ENCODE assay signal across 24 cellular contexts in the genomic region with DNA sequence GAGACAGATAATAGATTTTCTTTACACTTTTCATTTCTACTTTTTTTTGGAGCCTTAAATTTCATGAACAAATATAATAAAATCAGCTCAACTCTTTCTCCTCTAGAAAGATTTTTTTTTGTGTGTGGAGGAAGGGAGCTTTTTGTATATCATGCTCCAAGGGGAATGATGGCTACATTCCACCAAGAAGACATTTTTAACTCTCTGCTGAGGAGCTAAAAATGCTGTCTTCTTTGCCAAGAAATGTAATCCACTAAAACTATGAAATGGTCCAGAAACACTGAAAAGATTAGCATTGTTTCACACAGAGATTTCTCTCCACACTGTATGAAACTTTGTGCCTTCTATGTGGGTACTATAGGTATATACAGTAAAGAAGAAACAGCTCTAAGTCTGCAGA.
"Had no signal": no experiment of that assay in that cellular context is flagged by ENCODE, and none has a peak within 500 bp of the region (broad histone marks: within the 10 kb centered on the region; RNA-seq: fewer than 3 reads in every experiment).

No MANE protein-coding gene starts in this region.

- H3K36me3 Mint-ChIP-seq: stimulated activated naive B cell treated with anti-CD40 and anti-IgM and Interleukin-4, amounts not matched to agents 10 μg/mL and 1 μg/mL and 100 μg/mL, for 72 hours had no signal

- H3K36me3 ChIP-seq: gastroesophageal sphincter, heart left ventricle, right lobe of liver, thoracic aorta, tibial nerve, upper lobe of left lung had no signal

- H3K79me2 ChIP-seq: hepatocyte had no signal

- H3K9me3 Mint-ChIP-seq: effector memory CD8-positive, alpha-beta T cell; naive thymus-derived CD4-positive, alpha-beta T cell; nephron progenitor cell; stimulated activated naive B cell treated with anti-CD40 and anti-IgM and Interleukin-4, amounts not matched to agents 10 μg/mL and 1 μg/mL and 100 μg/mL, for 72 hours had no signal

- H3K27me3 Mint-ChIP-seq: effector memory CD8-positive, alpha-beta T cell; naive thymus-derived CD4-positive, alpha-beta T cell; stimulated activated naive B cell treated with anti-CD40 and anti-IgM and Interleukin-4, amounts not matched to agents 10 μg/mL and 1 μg/mL and 100 μg/mL, for 72 hours; stimulated activated naive CD8-positive, alpha-beta T cell treated with anti-CD3 and anti-CD28 coated beads, Interleukin-15, Interleukin-2, amounts not matched to agents 100 ng/mL and 50 ng/mL, for 24 hours had no signal

- H3K9me3 ChIP-seq: gastroesophageal sphincter, heart left ventricle, psoas muscle, right lobe of liver, thoracic aorta, tibial nerve, upper lobe of left lung had no signal

- DNase-seq: cortex of kidney; effector memory CD8-positive, alpha-beta T cell; foreskin keratinocyte; heart left ventricle; kidney; midbrain; naive thymus-derived CD4-positive, alpha-beta T cell; nephron progenitor cell; nucleus accumbens; posterior cingulate gyrus; psoas muscle; right lobe of liver; small intestine; stimulated activated CD4-positive, alpha-beta T cell treated with anti-CD3 and anti-CD28 coated beads, Interleukin-15, amount 100 ng/mL, for 24 hours; stimulated activated CD4-positive, alpha-beta T cell treated with anti-CD3 and anti-CD28 coated beads, Interleukin-2, amount 100 ng/mL, for 48 hours; stimulated activated naive B cell treated with anti-CD40 and anti-IgM and Interleukin-4, amounts not matched to agents 10 μg/mL and 1 μg/mL and 100 μg/mL, for 72 hours; upper lobe of left lung had no signal

- H3K27ac Mint-ChIP-seq: effector memory CD8-positive, alpha-beta T cell; nephron progenitor cell; stimulated activated naive B cell treated with anti-CD40 and anti-IgM and Interleukin-4, amounts not matched to agents 10 μg/mL and 1 μg/mL and 100 μg/mL, for 72 hours; stimulated activated naive CD8-positive, alpha-beta T cell treated with anti-CD3 and anti-CD28 coated beads, Interleukin-15, Interleukin-2, amounts not matched to agents 100 ng/mL and 50 ng/mL, for 24 hours had no signal

- H3K4me3 ChIP-seq: gastroesophageal sphincter, heart left ventricle, hepatocyte, psoas muscle, right lobe of liver, thoracic aorta, tibial nerve, upper lobe of left lung had no signal

- FAIRE-seq: kidney, small intestine, urothelium cell line had no signal

- H3K4me1 ChIP-seq: gastroesophageal sphincter, right lobe of liver, upper lobe of left lung had no signal

- H3K4me3 Mint-ChIP-seq: effector memory CD8-positive, alpha-beta T cell; naive thymus-derived CD4-positive, alpha-beta T cell; nephron progenitor cell; stimulated activated naive B cell treated with anti-CD40 and anti-IgM and Interleukin-4, amounts not matched to agents 10 μg/mL and 1 μg/mL and 100 μg/mL, for 72 hours; stimulated activated naive CD8-positive, alpha-beta T cell treated with anti-CD3 and anti-CD28 coated beads, Interleukin-15, Interleukin-2, amounts not matched to agents 100 ng/mL and 50 ng/mL, for 24 hours had no signal

- H2AFZ ChIP-seq: hepatocyte had no signal

- H3K4me2 ChIP-seq: hepatocyte had no signal

- H3K27ac ChIP-seq: foreskin keratinocyte, gastroesophageal sphincter, heart left ventricle, hepatocyte, psoas muscle, right lobe of liver, thoracic aorta, tibial nerve, upper lobe of left lung had no signal

- ATAC-seq: effector memory CD8-positive, alpha-beta T cell; foreskin keratinocyte; gastroesophageal sphincter; heart left ventricle; left lobe of liver; naive thymus-derived CD4-positive, alpha-beta T cell; psoas muscle; right lobe of liver; stimulated activated naive B cell treated with anti-CD40 and anti-IgM and Interleukin-4, amounts not matched to agents 10 μg/mL and 1 μg/mL and 100 μg/mL, for 72 hours had no signal

- H3K27me3 ChIP-seq: foreskin keratinocyte, gastroesophageal sphincter, heart left ventricle, hepatocyte, right lobe of liver, tibial nerve, upper lobe of left lung had no signal
